17 cellular contexts compared by ENCODE assay signal in genomic region chr5:177332896-177333260, GRCh38. TPM values are rescaled to one million over a fixed set of nuclear protein-coding genes. Genes with fewer than 3 reads are reported as not detected.
DNase-seq lines count a peak whose midpoint lies in the region; ATAC-seq, FAIRE-seq and TF ChIP-seq lines count a peak whose summit lies in the region.
"Had no signal": no experiment of that assay in that cellular context is flagged by ENCODE, and none has a peak within 500 bp of the region (broad histone marks: within the 10 kb centered on the region; RNA-seq: fewer than 3 reads in every experiment).

No MANE protein-coding gene starts in this region.

- no peak for DNase-seq in activated CD8-positive, alpha-beta T cell treated with anti-CD3 and anti-CD28 coated beads, Interleukin-2, amount 10 ng/mL, durations not matched to agents 7 days and 5 days
- no peak for DNase-seq in activated CD8-positive, alpha-beta T cell treated with anti-CD3 and anti-CD28 coated beads for 36 hours
- DNase-seq in immature natural killer cell (peak in 1 of 3 donors; percentile 23), D721Med (ENCODE audit: insufficient read length, low spot score) (no peak), left lobe of liver (ENCODE audit: low spot score) (no peak)
- DNase-seq: Caco-2, GM23248, MV-4-11, NCI-H1436, NCI-H2029 treated with DMSO at 0.1 percent for 48 hours, NCI-H510A, SHP77 treated with DMSO at 0.1 percent for 48 hours had no signal

- no peak for ATAC-seq in activated CD8-positive, alpha-beta T cell treated with anti-CD3 and anti-CD28 coated beads, Interleukin-2, amount 10 ng/mL, durations not matched to agents 7 days and 5 days
- ATAC-seq in activated CD8-positive, alpha-beta T cell treated with anti-CD3 and anti-CD28 coated beads for 36 hours, result no peak
- no peak for ATAC-seq in stimulated activated memory B cell treated with anti-CD40 and anti-IgM and Interleukin-4, amounts not matched to agents 10 μg/mL and 1 μg/mL and 100 μg/mL, for 72 hours
- ATAC-seq in left lobe of liver, result no peak

- H3K9me3 Mint-ChIP-seq in activated CD8-positive, alpha-beta T cell treated with anti-CD3 and anti-CD28 coated beads, Interleukin-2, amount 10 ng/mL, durations not matched to agents 7 days and 5 days (ENCODE audit: insufficient read depth), result no peaks in the 10 kb centered on the region
- H3K9me3 Mint-ChIP-seq in activated CD8-positive, alpha-beta T cell treated with anti-CD3 and anti-CD28 coated beads for 36 hours, result no peaks in the 10 kb centered on the region
- no peaks in the 10 kb centered on the region for H3K9me3 Mint-ChIP-seq in immature natural killer cell
- H3K9me3 Mint-ChIP-seq in stimulated activated memory B cell treated with anti-CD40 and anti-IgM and Interleukin-4, amounts not matched to agents 10 μg/mL and 1 μg/mL and 100 μg/mL, for 72 hours, result no peaks in the 10 kb centered on the region
- H3K9me3 Mint-ChIP-seq: IgD-negative memory B cell had no signal

- intact Hi-C loops in activated CD8-positive, alpha-beta T cell treated with anti-CD3 and anti-CD28 coated beads for 36 hours (cut with micrococcal nuclease), result no loop called here

- TF ChIP-seq CTCF in activated CD8-positive, alpha-beta T cell treated with anti-CD3 and anti-CD28 coated beads for 36 hours (IDR thresholded peaks at IDR 0.05), result no peak
- no peak for TF ChIP-seq CTCF in D721Med (IDR thresholded peaks at IDR 0.05; ENCODE audit: insufficient read depth, missing control alignments)

- H3K4me1 Mint-ChIP-seq in activated CD8-positive, alpha-beta T cell treated with anti-CD3 and anti-CD28 coated beads, Interleukin-2, amount 10 ng/mL, durations not matched to agents 7 days and 5 days (ENCODE audit: low read depth), result peaks cover 38% of the 10 kb centered on the region
- peaks cover 7% of the 10 kb centered on the region for H3K4me1 Mint-ChIP-seq in activated CD8-positive, alpha-beta T cell treated with anti-CD3 and anti-CD28 coated beads for 36 hours (ENCODE audit: low read depth)
- peaks cover 69 to 72% of the 10 kb centered on the region in 2 donors for H3K4me1 Mint-ChIP-seq in immature natural killer cell
- H3K4me1 Mint-ChIP-seq in stimulated activated memory B cell treated with anti-CD40 and anti-IgM and Interleukin-4, amounts not matched to agents 10 μg/mL and 1 μg/mL and 100 μg/mL, for 72 hours, result peaks cover 24% of the 10 kb centered on the region

- H3K27me3 Mint-ChIP-seq in activated CD8-positive, alpha-beta T cell treated with anti-CD3 and anti-CD28 coated beads, Interleukin-2, amount 10 ng/mL, durations not matched to agents 7 days and 5 days (ENCODE audit: low read depth), result no peaks in the 10 kb centered on the region
- H3K27me3 Mint-ChIP-seq in activated CD8-positive, alpha-beta T cell treated with anti-CD3 and anti-CD28 coated beads for 36 hours, result no peaks in the 10 kb centered on the region
- peaks cover 0 to 11% (median 5%) of the 10 kb centered on the region in 3 donors for H3K27me3 Mint-ChIP-seq in immature natural killer cell (ENCODE audit: low read depth in 3 of 3)
- H3K27me3 Mint-ChIP-seq in stimulated activated memory B cell treated with anti-CD40 and anti-IgM and Interleukin-4, amounts not matched to agents 10 μg/mL and 1 μg/mL and 100 μg/mL, for 72 hours, result no peaks in the 10 kb centered on the region
- H3K27me3 Mint-ChIP-seq: IgD-negative memory B cell had no signal

- H3K27ac Mint-ChIP-seq in activated CD8-positive, alpha-beta T cell treated with anti-CD3 and anti-CD28 coated beads, Interleukin-2, amount 10 ng/mL, durations not matched to agents 7 days and 5 days, result peak overlapping the region; percentile 25
- H3K27ac Mint-ChIP-seq in activated CD8-positive, alpha-beta T cell treated with anti-CD3 and anti-CD28 coated beads for 36 hours, result no peak overlapping the region
- peak overlapping the region in 2 of 6 donors; percentile 39 to 85 for H3K27ac Mint-ChIP-seq in immature natural killer cell
- H3K27ac Mint-ChIP-seq in stimulated activated memory B cell treated with anti-CD40 and anti-IgM and Interleukin-4, amounts not matched to agents 10 μg/mL and 1 μg/mL and 100 μg/mL, for 72 hours, result peak overlapping the region; percentile 15
- H3K27ac Mint-ChIP-seq: CD14-positive monocyte had no signal

- FAIRE-seq in D721Med (lab: Jason Lieb, UNC), result no peak
- FAIRE-seq: GM12892, RCC 7860 had no signal

- H3K4me3 Mint-ChIP-seq in activated CD8-positive, alpha-beta T cell treated with anti-CD3 and anti-CD28 coated beads, Interleukin-2, amount 10 ng/mL, durations not matched to agents 7 days and 5 days, result no peak overlapping the region
- H3K4me3 Mint-ChIP-seq in activated CD8-positive, alpha-beta T cell treated with anti-CD3 and anti-CD28 coated beads for 36 hours, result no peak overlapping the region
- H3K4me3 Mint-ChIP-seq in immature natural killer cell, result peak overlapping the region in 4 of 5 donors; percentile 20 to 56 (median 41)
- no peak overlapping the region for H3K4me3 Mint-ChIP-seq in stimulated activated memory B cell treated with anti-CD40 and anti-IgM and Interleukin-4, amounts not matched to agents 10 μg/mL and 1 μg/mL and 100 μg/mL, for 72 hours
- H3K4me3 Mint-ChIP-seq: CD14-positive monocyte had no signal

- POLR2A ChIA-PET in activated CD8-positive, alpha-beta T cell treated with anti-CD3 and anti-CD28 coated beads, Interleukin-2, amount 10 ng/mL, durations not matched to agents 7 days and 5 days (lab: Charles Lee), result no interaction called here
- POLR2A ChIA-PET in activated CD8-positive, alpha-beta T cell treated with anti-CD3 and anti-CD28 coated beads for 36 hours (lab: Charles Lee), result interaction anchor here (2.0 kb wide), 2 partner anchors 13 to 18 kb away, joined by 6 to 8 read pairs; no protein-coding TSS in a partner anchor

- peaks cover 63% of the 10 kb centered on the region for H3K36me3 Mint-ChIP-seq in activated CD8-positive, alpha-beta T cell treated with anti-CD3 and anti-CD28 coated beads, Interleukin-2, amount 10 ng/mL, durations not matched to agents 7 days and 5 days (ENCODE audit: low read depth)
- H3K36me3 Mint-ChIP-seq in activated CD8-positive, alpha-beta T cell treated with anti-CD3 and anti-CD28 coated beads for 36 hours (ENCODE audit: low read depth), result peaks cover 34% of the 10 kb centered on the region
- peaks cover 28 to 57% (median 34%) of the 10 kb centered on the region in 3 donors for H3K36me3 Mint-ChIP-seq in immature natural killer cell
- H3K36me3 Mint-ChIP-seq in stimulated activated memory B cell treated with anti-CD40 and anti-IgM and Interleukin-4, amounts not matched to agents 10 μg/mL and 1 μg/mL and 100 μg/mL, for 72 hours, result peaks cover 70% of the 10 kb centered on the region

- CTCF ChIA-PET in activated CD8-positive, alpha-beta T cell treated with anti-CD3 and anti-CD28 coated beads, Interleukin-2, amount 10 ng/mL, durations not matched to agents 7 days and 5 days (lab: Charles Lee), result interaction anchor here (1.1 to 1.6 kb wide), 3 partner anchors 18 to 111 kb away, joined by 3 to 4 read pairs (median 4); no protein-coding TSS in a partner anchor
- CTCF ChIA-PET in activated CD8-positive, alpha-beta T cell treated with anti-CD3 and anti-CD28 coated beads for 36 hours (lab: Charles Lee), result interaction anchor here (0.8 to 7.1 kb wide), 3 partner anchors 15 to 57 kb away, joined by 3 to 41 read pairs (median 5); no protein-coding TSS in a partner anchor

RNA-seq across cellular contexts. Expression of gene LMAN2, which starts 18.6 kb away (rescaled TPM):
- total RNA-seq in activated CD8-positive, alpha-beta T cell treated with anti-CD3 and anti-CD28 coated beads, Interleukin-2, amount 10 ng/mL, durations not matched to agents 7 days and 5 days, result 100 to 1,000 TPM; 119 to 127 TPM
- total RNA-seq in activated CD8-positive, alpha-beta T cell treated with anti-CD3 and anti-CD28 coated beads for 36 hours, result 10 to 100 TPM; 79.9 to 87.5 TPM
- polyA plus RNA-seq in immature natural killer cell, result 100 to 1,000 TPM; 316 to 441 (median 409) TPM
- 162 TPM for total RNA-seq in left lobe of liver

RNA-seq across cellular contexts. Expression of gene MXD3, which starts 21.2 kb away (rescaled TPM):
- 10 to 100 TPM; 93.2 to 96.9 TPM for total RNA-seq in activated CD8-positive, alpha-beta T cell treated with anti-CD3 and anti-CD28 coated beads, Interleukin-2, amount 10 ng/mL, durations not matched to agents 7 days and 5 days
- total RNA-seq in activated CD8-positive, alpha-beta T cell treated with anti-CD3 and anti-CD28 coated beads for 36 hours, result 10 to 100 TPM; 19.3 to 25.1 TPM
- 1 to 10 TPM; 2.1 to 4.2 (median 4.1) TPM for polyA plus RNA-seq in immature natural killer cell
- total RNA-seq in left lobe of liver, result 9.4 TPM

RNA-seq across cellular contexts. Expression of gene RGS14, which starts 24.8 kb away (rescaled TPM):
- 100 to 1,000 TPM; 112 to 117 TPM for total RNA-seq in activated CD8-positive, alpha-beta T cell treated with anti-CD3 and anti-CD28 coated beads, Interleukin-2, amount 10 ng/mL, durations not matched to agents 7 days and 5 days
- total RNA-seq in activated CD8-positive, alpha-beta T cell treated with anti-CD3 and anti-CD28 coated beads for 36 hours, result 10 to 100 TPM; 50.4 to 52.5 TPM
- polyA plus RNA-seq in immature natural killer cell, result 10 to 100 TPM; 27.1 to 64.5 (median 33.8) TPM
- total RNA-seq in left lobe of liver, result 34.6 TPM

RNA-seq across cellular contexts. Expression of gene PRELID1, which starts 29.3 kb away (rescaled TPM):
- total RNA-seq in activated CD8-positive, alpha-beta T cell treated with anti-CD3 and anti-CD28 coated beads, Interleukin-2, amount 10 ng/mL, durations not matched to agents 7 days and 5 days, result 100 to 1,000 TPM; 152 to 154 TPM
- total RNA-seq in activated CD8-positive, alpha-beta T cell treated with anti-CD3 and anti-CD28 coated beads for 36 hours, result 100 to 1,000 TPM; 222 to 233 TPM
- 100 to 1,000 TPM; 345 to 494 (median 375) TPM for polyA plus RNA-seq in immature natural killer cell
- 68.1 TPM for total RNA-seq in left lobe of liver

RNA-seq across cellular contexts. Expression of gene RAB24, which starts 29.4 kb away (rescaled TPM):
- 10 to 100 TPM; 44.1 to 48.8 TPM for total RNA-seq in activated CD8-positive, alpha-beta T cell treated with anti-CD3 and anti-CD28 coated beads, Interleukin-2, amount 10 ng/mL, durations not matched to agents 7 days and 5 days
- 10 to 100 TPM; 26.6 TPM for total RNA-seq in activated CD8-positive, alpha-beta T cell treated with anti-CD3 and anti-CD28 coated beads for 36 hours
- polyA plus RNA-seq in immature natural killer cell, result 10 to 100 TPM; 39.7 to 80.2 (median 45.8) TPM
- total RNA-seq in left lobe of liver, result 15.3 TPM

Comparison
In these comparisons a context has a peak if more than half of its experiments do, and no peak if none do; other contexts are left out.
1. H3K4me3 Mint-ChIP-seq: peak in immature natural killer cell (4 of 5); none in activated CD8-positive, alpha-beta T cell treated with anti-CD3 and anti-CD28 coated beads, Interleukin-2, amount 10 ng/mL, durations not matched to agents 7 days and 5 days (single experiment), activated CD8-positive, alpha-beta T cell treated with anti-CD3 and anti-CD28 coated beads for 36 hours (single experiment) and stimulated activated memory B cell treated with anti-CD40 and anti-IgM and Interleukin-4, amounts not matched to agents 10 μg/mL and 1 μg/mL and 100 μg/mL, for 72 hours (single experiment).